Comparison of ENCODE assay signal across 1 cellular context in the genomic region with DNA sequence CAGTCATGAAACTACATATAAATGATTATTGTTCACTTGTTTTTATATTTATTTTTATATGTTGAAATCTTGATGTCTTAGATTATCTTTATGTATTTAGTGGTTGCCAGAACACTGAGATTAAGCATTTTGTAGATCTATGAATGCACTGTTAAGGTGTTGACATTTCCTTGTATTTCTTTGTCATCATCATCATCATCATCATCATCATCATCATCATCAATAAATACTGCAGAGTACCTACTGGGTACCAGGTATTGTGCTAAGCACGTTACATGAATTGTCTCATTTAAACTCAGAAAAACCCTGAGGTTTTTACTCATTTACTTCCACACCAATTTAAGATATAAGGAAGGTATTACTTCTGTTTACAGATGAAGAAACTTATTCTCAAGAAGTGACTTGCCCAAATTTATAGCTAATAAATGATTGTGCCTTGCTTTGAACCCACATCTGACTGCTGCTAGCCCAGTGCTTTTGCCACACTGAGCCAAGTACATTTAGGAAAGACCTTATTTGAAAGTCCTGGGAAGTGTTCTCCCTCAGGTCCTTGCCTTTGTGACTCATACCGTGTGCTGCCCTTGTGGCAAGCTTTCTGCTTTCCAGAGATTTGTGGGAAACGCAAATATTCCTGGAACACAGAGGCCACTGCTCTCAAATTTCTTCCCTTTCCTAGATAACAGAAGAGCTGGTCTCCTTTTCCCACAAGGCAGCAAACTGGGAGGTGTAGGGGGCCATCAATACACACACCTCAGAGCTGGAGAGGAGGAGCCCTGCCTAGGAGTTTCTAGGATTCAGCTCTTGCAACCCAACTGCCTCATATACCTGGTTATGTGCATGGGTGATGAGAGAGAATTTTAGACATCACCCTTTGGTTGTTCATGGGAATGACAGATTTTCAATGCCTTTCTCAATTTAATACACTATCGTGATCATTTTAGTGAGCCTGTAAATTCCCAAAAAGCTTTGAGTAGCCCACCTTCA.
TF ChIP-seq lines count a peak whose summit lies in the region.

No MANE protein-coding gene starts in this region.

TF ChIP-seq in HepG2, 621 proteins besides CTCF, POLR2A, EP300 and RAD21 (continued from another document):
- TF ChIP-seq BCL6 (CRISPR knock-in tag; IDR thresholded peaks at IDR 0.05), result peak; percentile 72
- no peak for TF ChIP-seq GPBP1L1 (CRISPR knock-in tag; IDR thresholded peaks at IDR 0.05)
- TF ChIP-seq, protein P1, sequence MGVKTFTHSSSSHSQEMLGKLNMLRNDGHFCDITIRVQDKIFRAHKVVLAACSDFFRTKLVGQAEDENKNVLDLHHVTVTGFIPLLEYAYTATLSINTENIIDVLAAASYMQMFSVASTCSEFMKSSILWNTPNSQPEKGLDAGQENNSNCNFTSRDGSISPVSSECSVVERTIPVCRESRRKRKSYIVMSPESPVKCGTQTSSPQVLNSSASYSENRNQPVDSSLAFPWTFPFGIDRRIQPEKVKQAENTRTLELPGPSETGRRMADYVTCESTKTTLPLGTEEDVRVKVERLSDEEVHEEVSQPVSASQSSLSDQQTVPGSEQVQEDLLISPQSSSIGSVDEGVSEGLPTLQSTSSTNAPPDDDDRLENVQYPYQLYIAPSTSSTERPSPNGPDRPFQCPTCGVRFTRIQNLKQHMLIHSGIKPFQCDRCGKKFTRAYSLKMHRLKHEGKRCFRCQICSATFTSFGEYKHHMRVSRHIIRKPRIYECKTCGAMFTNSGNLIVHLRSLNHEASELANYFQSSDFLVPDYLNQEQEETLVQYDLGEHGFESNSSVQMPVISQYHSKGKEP (CRISPR knock-in tag; IDR thresholded peaks at IDR 0.05), result no peak
- TF ChIP-seq, protein P2, sequence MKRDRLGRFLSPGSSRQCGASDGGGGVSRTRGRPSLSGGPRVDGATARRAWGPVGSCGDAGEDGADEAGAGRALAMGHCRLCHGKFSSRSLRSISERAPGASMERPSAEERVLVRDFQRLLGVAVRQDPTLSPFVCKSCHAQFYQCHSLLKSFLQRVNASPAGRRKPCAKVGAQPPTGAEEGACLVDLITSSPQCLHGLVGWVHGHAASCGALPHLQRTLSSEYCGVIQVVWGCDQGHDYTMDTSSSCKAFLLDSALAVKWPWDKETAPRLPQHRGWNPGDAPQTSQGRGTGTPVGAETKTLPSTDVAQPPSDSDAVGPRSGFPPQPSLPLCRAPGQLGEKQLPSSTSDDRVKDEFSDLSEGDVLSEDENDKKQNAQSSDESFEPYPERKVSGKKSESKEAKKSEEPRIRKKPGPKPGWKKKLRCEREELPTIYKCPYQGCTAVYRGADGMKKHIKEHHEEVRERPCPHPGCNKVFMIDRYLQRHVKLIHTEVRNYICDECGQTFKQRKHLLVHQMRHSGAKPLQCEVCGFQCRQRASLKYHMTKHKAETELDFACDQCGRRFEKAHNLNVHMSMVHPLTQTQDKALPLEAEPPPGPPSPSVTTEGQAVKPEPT (CRISPR knock-in tag; IDR thresholded peaks at IDR 0.05; ENCODE audit: low read depth), result no peak
